9 cellular contexts compared by ENCODE assay signal in genomic region chr16:89442588-89442987, GRCh38. TPM values are rescaled to one million over a fixed set of nuclear protein-coding genes. Genes with fewer than 3 reads are reported as not detected.
DNase-seq lines count a peak whose midpoint lies in the region; FAIRE-seq and TF ChIP-seq lines count a peak whose summit lies in the region.
"Had no signal": no experiment of that assay in that cellular context is flagged by ENCODE, and none has a peak within 500 bp of the region (broad histone marks: within the 10 kb centered on the region; RNA-seq: fewer than 3 reads in every experiment).

No MANE protein-coding gene starts in this region.

- no peak overlapping the region for H2BK120ac ChIP-seq in H1 (replicated peaks; ENCODE audit: low read depth, low read length)

- H3K36me3 Mint-ChIP-seq in activated naive CD4-positive, alpha-beta T cell treated with anti-CD3 and anti-CD28 coated beads, Interleukin-2, amount 10 ng/mL, durations not matched to agents 7 days and 5 days = peaks cover 16% of the 10 kb centered on the region
- peaks cover 35% of the 10 kb centered on the region for H3K36me3 Mint-ChIP-seq in nephron progenitor cell (ENCODE audit: low read depth)

- peaks cover 66 to 68% of the 10 kb centered on the region in 2 experiments for H4K20me1 ChIP-seq in H1 (replicated peaks in 1 of 2; ENCODE audit: control insufficient read depth in 1 of 2, insufficient read depth in 2 of 2, low read length in 2 of 2)

- no peak overlapping the region for H2BK15ac ChIP-seq in H1 (ENCODE audit: low read length)

- H3K18ac ChIP-seq in H1 (ENCODE audit: extremely low read depth, low read length) = 0 out of 2 replicates have a peak overlapping the region, but pooled peaks have one; percentile 48

- DNase-seq in activated naive CD4-positive, alpha-beta T cell treated with anti-CD3 and anti-CD28 coated beads, Interleukin-2, amount 10 ng/mL, durations not matched to agents 7 days and 5 days = no peak
- no peak for DNase-seq in activated naive CD4-positive, alpha-beta T cell treated with Interleukin-2 at 50 U/mL for 16 hours
- DNase-seq in H1 (ENCODE audit: low read depth in 1 of 2, low spot score in 2 of 2) (no peak), nephron progenitor cell (peak; percentile 36), vagina (ENCODE audit: extremely low spot score in 2 of 2) (no peak), occipital lobe (lab: John Stamatoyannopoulos, UW) (no peak), iPS-NIHi11 (ENCODE audit: low spot score) (no peak), HuH-7.5 (ENCODE audit: low spot score) (no peak)
- DNase-seq: NCI-H187 treated with DMSO at 0.1 percent for 48 hours had no signal

- H4K5ac ChIP-seq in H1 (ENCODE audit: insufficient read length, low read depth, low read length) = no peak overlapping the region

- TF ChIP-seq CTCF in H1 (IDR thresholded peaks at IDR 0.05; ENCODE audit: control extremely low read depth in 1 of 3, insufficient read depth in 1 of 3, low read depth in 1 of 3, low read length in 3 of 3) (no peak), nephron progenitor cell (IDR thresholded peaks at IDR 0.05) (no peak), vagina (IDR thresholded peaks at IDR 0.05) (no peak)

- no peak overlapping the region for H2AK5ac ChIP-seq in H1 (ENCODE audit: low read depth, low read length)

- H3K4me1 Mint-ChIP-seq in activated naive CD4-positive, alpha-beta T cell treated with anti-CD3 and anti-CD28 coated beads, Interleukin-2, amount 10 ng/mL, durations not matched to agents 7 days and 5 days = peaks cover 97% of the 10 kb centered on the region
- peaks cover 92% of the 10 kb centered on the region for H3K4me1 Mint-ChIP-seq in nephron progenitor cell

- H3K9me3 ChIP-seq in H1 (ENCODE audit: insufficient read depth in 2 of 2, low read depth in 1 of 2, low read length in 1 of 2) (no peaks in the 10 kb centered on the region), vagina (no peaks in the 10 kb centered on the region)

- H3K4me3 Mint-ChIP-seq in activated naive CD4-positive, alpha-beta T cell treated with anti-CD3 and anti-CD28 coated beads, Interleukin-2, amount 10 ng/mL, durations not matched to agents 7 days and 5 days = no peak overlapping the region
- H3K4me3 Mint-ChIP-seq in nephron progenitor cell = peak overlapping the region; percentile 67

- 0 out of 2 replicates have a peak overlapping the region, but pooled peaks have one; percentile 68 for H4K8ac ChIP-seq in H1 (ENCODE audit: extremely low read depth, insufficient read depth, low read length)

- peak overlapping the region in 1 of 2 experiments; percentile 12; a peak in 1 of 4 replicates for H3K4me2 ChIP-seq in H1 (ENCODE audit: insufficient read depth in 1 of 2, low read depth in 2 of 2, low read length in 2 of 2)

- H3K4me1 ChIP-seq in H1 (replicated peaks in 1 of 4; ENCODE audit: control insufficient read depth in 3 of 4, insufficient read depth in 4 of 4, low read length in 3 of 4) (peaks cover 9 to 40% (median 18%) of the 10 kb centered on the region in 4 experiments), vagina (peaks cover 92% of the 10 kb centered on the region)

- peaks cover 81 to 100% of the 10 kb centered on the region in 2 experiments for H3K79me2 ChIP-seq in H1 (ENCODE audit: control insufficient read depth in 1 of 2, insufficient read depth in 2 of 2, low read length in 2 of 2)

- H3K4ac ChIP-seq in H1 (replicated peaks; ENCODE audit: insufficient read length, low read depth, low read length) = peak overlapping the region; percentile 57

- H3K4me3 ChIP-seq in H1 (ENCODE audit: extremely low read depth in 1 of 4, insufficient read depth in 2 of 4, low read depth in 3 of 4, low read length in 4 of 4) = no peak overlapping the region
- H3K4me3 ChIP-seq in vagina = peak overlapping the region; percentile 7 to 9

- POLR2A ChIA-PET in H1 (lab: Charles Lee; ENCODE audit: partially characterized antibody) = interaction anchor here (1.0 to 2.2 kb wide), 4 partner anchors 8 to 46 kb away, joined by 3 to 8 read pairs (median 4); no protein-coding TSS in a partner anchor

- H2BK5ac ChIP-seq in H1 (ENCODE audit: low read depth, low read length) = peak overlapping the region; percentile 42; the same call in 1 of the 2 replicates

- TF ChIP-seq RAD21 in H1 (IDR thresholded peaks at IDR 0.05 in 1 of 2, conservative IDR thresholded peaks at IDR 0.05 in 1 of 2; ENCODE audit: low read depth in 2 of 2, low read length in 2 of 2) = no peak

- no peaks in the 10 kb centered on the region for H3K27me3 ChIP-seq in H1 (replicated peaks in 1 of 4; ENCODE audit: control insufficient read depth in 3 of 4, extremely low read depth in 1 of 4, insufficient read depth in 3 of 4, low read length in 3 of 4)
- no peaks in the 10 kb centered on the region for H3K27me3 ChIP-seq in vagina

- H3K36me3 ChIP-seq in H1 (ENCODE audit: control insufficient read depth in 2 of 4, insufficient read depth in 4 of 4, low read length in 3 of 4) (no peaks in the 10 kb centered on the region), vagina (no peaks in the 10 kb centered on the region)

- no peaks in the 10 kb centered on the region for H3K27me3 Mint-ChIP-seq in activated naive CD4-positive, alpha-beta T cell treated with anti-CD3 and anti-CD28 coated beads, Interleukin-2, amount 10 ng/mL, durations not matched to agents 7 days and 5 days
- no peaks in the 10 kb centered on the region for H3K27me3 Mint-ChIP-seq in nephron progenitor cell (ENCODE audit: low read depth, poor library complexity)

- no peak overlapping the region for H2AFZ ChIP-seq in H1 (ENCODE audit: low read length)

- no peak overlapping the region for H3K9ac ChIP-seq in H1 (replicated peaks in 1 of 4; ENCODE audit: extremely low read depth in 1 of 4, low read depth in 3 of 4, low read length in 3 of 4)

- peak overlapping the region; percentile 27 for H4K91ac ChIP-seq in H1 (replicated peaks; ENCODE audit: insufficient read length, low read length)

- H3K23me2 ChIP-seq in H1 (ENCODE audit: low read depth, low read length) = no peaks in the 10 kb centered on the region

- intact Hi-C loops in vagina (cut with DNase I) = no loop called here

- WGBS in H1 (ENCODE audit: extremely low coverage in 1 of 2, insufficient coverage in 1 of 2, insufficient read length in 1 of 2, insufficient replicate concordance in 2 of 2, low coverage in 1 of 2, low lambda C conversion rate in 2 of 2, missing lambda C conversion rate in 1 of 2), 2 experiments = 76% methylated on average over 10 of the region's 10 CpGs; no CpG with 5 or more reads in 1 of the 2 experiments

- TF ChIP-seq POLR2A in H1 (IDR thresholded peaks at IDR 0.05; ENCODE audit: control extremely low read depth in 1 of 2, low read depth in 2 of 2, low read length in 2 of 2) (no peak), vagina (IDR thresholded peaks at IDR 0.05) (no peak)

- H2BK12ac ChIP-seq in H1 (ENCODE audit: low read depth, low read length) = peak overlapping the region; percentile 19; the same call in 1 of the 2 replicates

- H3K79me1 ChIP-seq in H1 (ENCODE audit: low read depth, low read length) = peaks cover 34% of the 10 kb centered on the region

- no peak for FAIRE-seq in H1 (lab: Jason Lieb, UNC)

- H3K27ac ChIP-seq in H1 (ENCODE audit: low read depth, low read length) = peak overlapping the region; percentile 59; the same call in 1 of the 2 replicates
- H3K27ac ChIP-seq in vagina = peak overlapping the region; percentile 55

- no peak overlapping the region for H3K23ac ChIP-seq in H1 (ENCODE audit: insufficient read length)

- no peak overlapping the region for H3K56ac ChIP-seq in H1 (replicated peaks; ENCODE audit: insufficient read length, low read depth, low read length)

- no peak for TF ChIP-seq EP300 in H1 (IDR thresholded peaks at IDR 0.05; ENCODE audit: borderline replicate concordance in 1 of 2, low read depth in 2 of 2, low read length in 2 of 2)

- no peaks in the 10 kb centered on the region for H3K9me3 Mint-ChIP-seq in activated naive CD4-positive, alpha-beta T cell treated with anti-CD3 and anti-CD28 coated beads, Interleukin-2, amount 10 ng/mL, durations not matched to agents 7 days and 5 days
- no peaks in the 10 kb centered on the region for H3K9me3 Mint-ChIP-seq in nephron progenitor cell

- CTCF ChIA-PET in activated naive CD4-positive, alpha-beta T cell treated with anti-CD3 and anti-CD28 coated beads, Interleukin-2, amount 10 ng/mL, durations not matched to agents 7 days and 5 days (lab: Charles Lee) = interaction anchor here (0.8 to 1.0 kb wide), 2 partner anchors 12 to 23 kb away, joined by 3 read pairs; no protein-coding TSS in a partner anchor
- CTCF ChIA-PET in H1 (lab: Charles Lee; ENCODE audit: partially characterized antibody) = interaction anchor here (0.6 to 1.4 kb wide), 4 partner anchors 10 to 53 kb away, joined by 3 read pairs; no protein-coding TSS in a partner anchor

- H3K14ac ChIP-seq in H1 (ENCODE audit: insufficient read length) = no peak overlapping the region

- no peak overlapping the region for H2BK20ac ChIP-seq in H1 (ENCODE audit: low read length)

- H3K27ac Mint-ChIP-seq in activated naive CD4-positive, alpha-beta T cell treated with anti-CD3 and anti-CD28 coated beads, Interleukin-2, amount 10 ng/mL, durations not matched to agents 7 days and 5 days = peak overlapping the region; percentile 1
- H3K27ac Mint-ChIP-seq in nephron progenitor cell = peak overlapping the region; percentile 99

TF ChIP-seq in H1, 55 proteins besides CTCF, POLR2A, EP300 and RAD21 (continues in another document):
- TF ChIP-seq KDM1A (IDR thresholded peaks at IDR 0.05; ENCODE audit: borderline replicate concordance, low read length) (no peak), SP4 (IDR thresholded peaks at IDR 0.05; ENCODE audit: low read length) (no peak), YY1 (IDR thresholded peaks at IDR 0.05; ENCODE audit: low read depth, low read length) (no peak), SAP30 (IDR thresholded peaks at IDR 0.05; ENCODE audit: insufficient read depth, insufficient replicate concordance, low read length) (no peak), CBX8 (IDR thresholded peaks at IDR 0.05; ENCODE audit: borderline replicate concordance, low read depth, low read length) (no peak), NANOG (IDR thresholded peaks at IDR 0.05; ENCODE audit: insufficient read depth, low read depth, low read length, poor library complexity, severe bottlenecking) (no peak), NRF1 (IDR thresholded peaks at IDR 0.05; ENCODE audit: low read depth, low read length) (no peak), TEAD4 (IDR thresholded peaks at IDR 0.05; ENCODE audit: low read depth, low read length) (no peak), ASH2L (IDR thresholded peaks at IDR 0.05; ENCODE audit: low read length) (no peak)

RNA-seq across cellular contexts. Expression of gene ANKRD11, which starts 47.8 kb away (rescaled TPM):
- 136 and 142 TPM in 2 replicates for total RNA-seq in H1 (2021; fragmentation: NEBNext Ultra II Directional; extraction: Animal tissue kit (Norgen Biotek cat#: 25700))
- 46.5 and 75.1 TPM in 2 replicates for polyA plus RNA-seq in H1 (2011; rRNA removed)
- 55.6 TPM for polyA plus RNA-seq in H1 (2011; cell fraction: cytosol; rRNA removed)
- polyA plus RNA-seq in H1 (2011; cell fraction: nucleus; rRNA removed) = 181 TPM
- polyA plus RNA-seq in H1 (2012, experiment 1 of 2) = 101 to 124 TPM (median 120 TPM) in 4 replicates
- polyA plus RNA-seq in H1 (2012, experiment 2 of 2) = 42.9 TPM
- 91.9 TPM for polyA plus RNA-seq in H1 (2013, experiment 1 of 2)
- polyA plus RNA-seq in H1 (2013, experiment 2 of 2) = 90.9 TPM
- polyA minus RNA-seq in H1 (2011; rRNA and poly(A)+ RNA removed) = 44.8 and 56.7 TPM in 2 replicates
- 80.1 TPM for polyA minus RNA-seq in H1 (2011; cell fraction: cytosol; rRNA and poly(A)+ RNA removed)
- polyA minus RNA-seq in H1 (2011; cell fraction: nucleus; rRNA and poly(A)+ RNA removed) = 118 TPM
- 135 TPM for total RNA-seq in vagina
- 27.5 TPM for total RNA-seq in occipital lobe

Comparison
In these comparisons a context has a peak if more than half of its experiments do, and no peak if none do; other contexts are left out.
1. H3K4me3 ChIP-seq: peak in vagina (2 of 2); none in H1 (0 of 4).